1 cellular context compared by ENCODE assay signal in genomic region chr1:120176092-120176855, GRCh38.
TF ChIP-seq lines count a peak whose summit lies in the region.

SEC22B (minus strand) TSS chr1:120176520; CDS start chr1:120176381, 139 bp downstream.

TF ChIP-seq in GM23338, 12 proteins besides CTCF, POLR2A, EP300 and RAD21 (continued from another document):
- TF ChIP-seq ZNF462 (CRISPR knock-in tag; IDR thresholded peaks at IDR 0.05) = no peak
